In the genomic region with DNA sequence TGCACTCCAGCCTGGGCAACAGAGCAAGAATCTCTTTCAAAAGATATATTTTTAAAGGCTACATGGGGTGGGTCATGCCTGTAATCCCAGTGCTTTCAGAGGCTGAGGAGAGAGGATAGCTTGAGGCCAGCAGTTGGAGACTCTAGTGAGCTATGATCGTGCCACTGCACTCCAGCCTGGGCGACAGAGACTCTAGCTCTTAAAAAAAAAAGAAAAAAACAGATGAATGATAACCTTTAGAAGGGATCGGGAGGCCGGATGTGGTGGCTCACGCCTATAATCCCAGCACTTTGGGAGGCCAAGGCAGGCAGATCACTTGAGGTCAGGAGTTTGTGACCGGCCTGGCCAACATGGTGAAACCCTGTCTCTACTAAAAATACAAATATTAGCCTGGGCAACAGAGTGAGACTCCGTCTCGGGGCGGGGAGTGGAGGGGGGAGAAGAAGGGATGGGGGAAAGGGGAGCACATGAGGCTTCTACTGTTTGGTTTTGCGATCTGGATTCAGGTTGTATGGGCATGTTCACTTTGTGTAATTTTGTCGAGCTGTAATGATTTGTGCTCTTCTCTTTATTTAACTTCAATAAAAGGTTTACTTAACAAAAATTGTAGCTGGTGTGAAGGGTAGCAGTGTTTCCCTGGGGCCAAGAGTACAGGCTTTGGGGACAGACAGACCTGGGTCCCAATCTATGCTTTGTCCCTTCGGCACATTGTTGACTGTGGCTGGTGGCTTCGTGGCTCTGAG, we compare ENCODE assay signal across 8 cellular contexts. TPM values are rescaled to one million over a fixed set of nuclear protein-coding genes. Genes with fewer than 3 reads are reported as not detected.
DNase-seq lines count a peak whose midpoint lies in the region; ATAC-seq and TF ChIP-seq lines count a peak whose summit lies in the region.

No MANE protein-coding gene starts in this region.

- no peak for TF ChIP-seq CTCF in fibroblast of pulmonary artery (IDR thresholded peaks at IDR 0.05; ENCODE audit: low read length, missing control alignments)

- H3K4me1 Mint-ChIP-seq in T-helper 2 cell treated with Interferon-gamma antibody and Interleukin-4, amounts not matched to agents 5 μg/mL and 100 μg/mL, for 36 hours (ENCODE audit: low read depth) = peaks cover 39% of the 10 kb centered on the region

- DNase-seq in GM23248 = no peak
- peak; percentile 41 for DNase-seq in T-helper 2 cell treated with Interferon-gamma antibody and Interleukin-4, amounts not matched to agents 5 μg/mL and 100 μg/mL, for 36 hours (ENCODE audit: low spot score)
- DNase-seq in fibroblast of pulmonary artery (ENCODE audit: low read depth) = no peak
- DNase-seq in skeletal muscle cell (ENCODE audit: low read depth) = no peak
- no peak for DNase-seq in erythroblast (lab: John Stamatoyannopoulos, UW)

- no peaks in the 10 kb centered on the region for H3K27me3 ChIP-seq in GM23248 (replicated peaks; ENCODE audit: insufficient read depth)

- no peaks in the 10 kb centered on the region for H4K20me1 ChIP-seq in GM23248 (ENCODE audit: insufficient read depth)

- no peaks in the 10 kb centered on the region for H3K9me3 ChIP-seq in GM23248 (ENCODE audit: low read depth)

- H3K27ac ChIP-seq in GM23248 = peak overlapping the region; percentile 90

- WGBS in GM23248 (ENCODE audit: low coverage in 1 of 2, low lambda C conversion rate in 2 of 2, missing lambda C conversion rate in 2 of 2), 2 experiments = 70 to 71% methylated on average over 13 of the region's 13 CpGs

- H3K4me3 ChIP-seq in GM23248 (peak overlapping the region; percentile 97), fibroblast of pulmonary artery (replicated peaks; ENCODE audit: low read depth, low read length) (peak overlapping the region; percentile 99), skeletal muscle cell (ENCODE audit: low read depth, low read length) (peak overlapping the region; percentile 94)

- H3K36me3 ChIP-seq in GM23248 (ENCODE audit: low read depth) = peaks cover 18% of the 10 kb centered on the region; the same call in 1 of the 2 replicates

- H2AFZ ChIP-seq in GM23248 = peak overlapping the region; percentile 97

- peaks cover 28% of the 10 kb centered on the region for H3K36me3 Mint-ChIP-seq in T-helper 2 cell treated with Interferon-gamma antibody and Interleukin-4, amounts not matched to agents 5 μg/mL and 100 μg/mL, for 36 hours (ENCODE audit: low read depth)

- no peaks in the 10 kb centered on the region for H3F3A ChIP-seq in GM23248 (ENCODE audit: insufficient read depth)

- H3K4me1 ChIP-seq in GM23248 (ENCODE audit: insufficient read depth) = peaks cover 13% of the 10 kb centered on the region; the same call in 1 of the 2 replicates

- peak overlapping the region; percentile 87 for H3K4me2 ChIP-seq in GM23248 (ENCODE audit: unreplicated experiment)

- ATAC-seq in GM18511 (IDR thresholded peaks at IDR 0.05; ENCODE audit: unreplicated experiment) = no peak
- ATAC-seq in HG03565 (IDR thresholded peaks at IDR 0.05; ENCODE audit: unreplicated experiment) = no peak
- ATAC-seq in HG03442 (IDR thresholded peaks at IDR 0.05; ENCODE audit: unreplicated experiment) = no peak

- H3K79me2 ChIP-seq in GM23248 (ENCODE audit: insufficient read depth) = peaks cover 49% of the 10 kb centered on the region

- no peaks in the 10 kb centered on the region for H3K9me2 ChIP-seq in GM23248 (ENCODE audit: insufficient read depth)

- no peaks in the 10 kb centered on the region for H3K27me3 Mint-ChIP-seq in T-helper 2 cell treated with Interferon-gamma antibody and Interleukin-4, amounts not matched to agents 5 μg/mL and 100 μg/mL, for 36 hours (ENCODE audit: low read depth)

- peak overlapping the region; percentile 94 for H3K4me3 Mint-ChIP-seq in T-helper 2 cell treated with Interferon-gamma antibody and Interleukin-4, amounts not matched to agents 5 μg/mL and 100 μg/mL, for 36 hours

- H3K27ac Mint-ChIP-seq in T-helper 2 cell treated with Interferon-gamma antibody and Interleukin-4, amounts not matched to agents 5 μg/mL and 100 μg/mL, for 36 hours = peak overlapping the region; percentile 93

- TF ChIP-seq POLR2A in erythroblast (IDR thresholded peaks at IDR 0.05; ENCODE audit: low read length) = no peak

- in situ Hi-C loops in GM23248 (cut with MboI) = no loop called here

- peak overlapping the region; percentile 96 for H3K9ac ChIP-seq in GM23248

- H3K9me3 Mint-ChIP-seq in T-helper 2 cell treated with Interferon-gamma antibody and Interleukin-4, amounts not matched to agents 5 μg/mL and 100 μg/mL, for 36 hours = no peaks in the 10 kb centered on the region

RNA-seq across cellular contexts. Expression of a gene that starts 1.1 kb away (rescaled TPM):
- total RNA-seq in GM23248 (2014; rRNA removed; shearing (Covaris generic)) = 94.8 and 137 TPM in 2 replicates
- polyA plus RNA-seq in GM23248 (2016; fragmentation: Nextera tagmentation; extraction: Ambion mirVana) = 112 and 113 TPM in 2 replicates

RNA-seq across cellular contexts. Expression of a gene that starts 27.0 kb away (rescaled TPM):
- 1.4 and 6.1 TPM in 2 replicates for total RNA-seq in GM23248 (2014; rRNA removed; shearing (Covaris generic))
- 1.2 and 2.1 TPM in 2 replicates for polyA plus RNA-seq in GM23248 (2016; fragmentation: Nextera tagmentation; extraction: Ambion mirVana)

RNA-seq across cellular contexts. Expression of a gene that starts 35.4 kb away (rescaled TPM):
- total RNA-seq in GM23248 (2014; rRNA removed; shearing (Covaris generic)) = not detected in 2 replicates
- not detected in 2 replicates for polyA plus RNA-seq in GM23248 (2016; fragmentation: Nextera tagmentation; extraction: Ambion mirVana)
